In the genomic region with DNA sequence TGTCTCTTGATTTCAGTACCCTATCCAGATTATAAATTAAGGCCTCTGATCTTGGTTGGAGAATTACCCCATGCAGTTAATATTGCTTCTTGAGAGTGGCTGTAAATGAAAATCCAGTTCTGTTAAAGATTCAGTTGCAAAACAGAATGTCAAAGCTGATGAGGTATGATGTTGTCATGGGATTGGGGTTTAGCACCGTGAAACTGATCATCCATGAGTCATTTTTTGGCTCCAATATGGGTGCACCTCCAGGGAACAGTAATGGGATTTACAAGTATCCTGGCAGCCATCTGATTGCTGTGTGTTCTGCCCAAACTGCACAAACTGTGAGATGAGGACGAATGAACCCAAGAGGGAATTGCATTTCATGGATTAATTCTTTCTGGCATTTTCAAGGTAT, we compare ENCODE assay signal across 13 cellular contexts.
DNase-seq lines count a peak whose midpoint lies in the region; ATAC-seq, FAIRE-seq and TF ChIP-seq lines count a peak whose summit lies in the region.
"Had no signal": no experiment of that assay in that cellular context is flagged by ENCODE, and none has a peak within 500 bp of the region (broad histone marks: within the 10 kb centered on the region; RNA-seq: fewer than 3 reads in every experiment).

No MANE protein-coding gene starts in this region.

- no peak for TF ChIP-seq POLR2A in esophagus squamous epithelium (IDR thresholded peaks at IDR 0.05)

- H3K4me3 ChIP-seq in esophagus squamous epithelium (no peak overlapping the region), pancreas (no peak overlapping the region)
- H3K4me3 ChIP-seq: GM12878 had no signal

- H3K27ac ChIP-seq in esophagus squamous epithelium: peak overlapping the region in 3 of 4 donors; percentile 47 to 64 (median 55)
- peak overlapping the region in 2 of 4 donors; percentile 20 to 37 for H3K27ac ChIP-seq in pancreas
- H3K27ac ChIP-seq: C4-2B had no signal

- peak in 3 of 4 donors; percentile 47 to 62 (median 49) for ATAC-seq in pancreas
- ATAC-seq in GM21367 (IDR thresholded peaks at IDR 0.05; ENCODE audit: unreplicated experiment): no peak
- ATAC-seq in GM21423 (IDR thresholded peaks at IDR 0.05; ENCODE audit: unreplicated experiment): no peak
- no peak for ATAC-seq in natural killer cell treated with Interleukin-12 subunit alpha and Interleukin-12 subunit beta and Interleukin-15 and Interleukin-18, amount 100 ng/mL, for 72 hours
- ATAC-seq: GM12878 had no signal

- no peak for TF ChIP-seq CTCF in esophagus squamous epithelium (IDR thresholded peaks at IDR 0.05)
- no peak for TF ChIP-seq CTCF in pancreas (IDR thresholded peaks at IDR 0.05)

- intact Hi-C loops in esophagus squamous epithelium (cut with DNase I): no loop called here
- intact Hi-C loops in pancreas (cut with DNase I): no loop called here

- no peaks in the 10 kb centered on the region for H3K27me3 ChIP-seq in esophagus squamous epithelium
- H3K27me3 ChIP-seq in pancreas: no peaks in the 10 kb centered on the region

- no peaks in the 10 kb centered on the region for H3K4me1 Mint-ChIP-seq in natural killer cell treated with Interleukin-12 subunit alpha and Interleukin-12 subunit beta and Interleukin-15 and Interleukin-18, amount 100 ng/mL, for 72 hours (ENCODE audit: low read depth in 2 of 2)
- H3K4me1 Mint-ChIP-seq: memory B cell had no signal

- H3K36me3 Mint-ChIP-seq in natural killer cell treated with Interleukin-12 subunit alpha and Interleukin-12 subunit beta and Interleukin-15 and Interleukin-18, amount 100 ng/mL, for 72 hours: no peaks in the 10 kb centered on the region
- H3K36me3 Mint-ChIP-seq: memory B cell had no signal

- peaks cover 9 to 21% of the 10 kb centered on the region in 2 donors for H3K27me3 Mint-ChIP-seq in natural killer cell treated with Interleukin-12 subunit alpha and Interleukin-12 subunit beta and Interleukin-15 and Interleukin-18, amount 100 ng/mL, for 72 hours
- H3K27me3 Mint-ChIP-seq: memory B cell had no signal

- H3K4me1 ChIP-seq in esophagus squamous epithelium (peaks cover 10 to 35% (median 16%) of the 10 kb centered on the region in 3 donors), pancreas (peaks cover 12 to 40% (median 36%) of the 10 kb centered on the region in 3 donors)

- H3K9me3 ChIP-seq in esophagus squamous epithelium: no peaks in the 10 kb centered on the region
- no peaks in the 10 kb centered on the region for H3K9me3 ChIP-seq in pancreas

- WGBS in esophagus squamous epithelium, 2 donors: 9 to 39% methylated on average over 2 of the region's 2 CpGs
- WGBS in pancreas, 2 donors: 26 to 32% methylated on average over 2 of the region's 2 CpGs

- H3K36me3 ChIP-seq in esophagus squamous epithelium (no peaks in the 10 kb centered on the region), pancreas (no peaks in the 10 kb centered on the region)

- peak; percentile 73 for DNase-seq in AG20443 (ENCODE audit: low spot score)
- peak; percentile 74 for DNase-seq in RKO (ENCODE audit: low spot score)
- DNase-seq in esophagus squamous epithelium (lab: John Stamatoyannopoulos, UW): no peak
- DNase-seq in pancreas: no peak
- no peak for DNase-seq in natural killer cell treated with Interleukin-12 subunit alpha and Interleukin-12 subunit beta and Interleukin-15 and Interleukin-18, amount 100 ng/mL, for 72 hours (ENCODE audit: low spot score)
- no peak for DNase-seq in activated CD4-positive, alpha-beta T cell treated with anti-CD3 and anti-CD28 coated beads for 4 hours
- DNase-seq: activated effector memory CD4-positive, alpha-beta T cell treated with anti-CD3 and anti-CD28 coated beads, Interleukin-2, amount 50 U/mL, for 16 hours had no signal

- no peak overlapping the region for H3K27ac Mint-ChIP-seq in natural killer cell treated with Interleukin-12 subunit alpha and Interleukin-12 subunit beta and Interleukin-15 and Interleukin-18, amount 100 ng/mL, for 72 hours
- H3K27ac Mint-ChIP-seq: memory B cell; T-helper 2 cell treated with Interferon-gamma antibody and Interleukin-4, amounts not matched to agents 5 μg/mL and 100 μg/mL, for 36 hours had no signal

- no peak for FAIRE-seq in pancreas (lab: Jason Lieb, UNC)
- FAIRE-seq: GM12878 had no signal

- H3K4me3 Mint-ChIP-seq in natural killer cell treated with Interleukin-12 subunit alpha and Interleukin-12 subunit beta and Interleukin-15 and Interleukin-18, amount 100 ng/mL, for 72 hours: no peak overlapping the region
- H3K4me3 Mint-ChIP-seq: memory B cell; T-helper 2 cell treated with Interferon-gamma antibody and Interleukin-4, amounts not matched to agents 5 μg/mL and 100 μg/mL, for 36 hours had no signal

- H3K9me3 Mint-ChIP-seq in natural killer cell treated with Interleukin-12 subunit alpha and Interleukin-12 subunit beta and Interleukin-15 and Interleukin-18, amount 100 ng/mL, for 72 hours: no peaks in the 10 kb centered on the region
- H3K9me3 Mint-ChIP-seq: T-helper 2 cell treated with Interferon-gamma antibody and Interleukin-4, amounts not matched to agents 5 μg/mL and 100 μg/mL, for 36 hours had no signal

Comparison
In these comparisons a context has a peak if more than half of its experiments do, and no peak if none do; other contexts are left out.
1. DNase-seq: peak in AG20443 (single experiment) and RKO (single experiment); none in esophagus squamous epithelium (single experiment), pancreas (0 of 6), natural killer cell treated with Interleukin-12 subunit alpha and Interleukin-12 subunit beta and Interleukin-15 and Interleukin-18, amount 100 ng/mL, for 72 hours (single experiment) and activated CD4-positive, alpha-beta T cell treated with anti-CD3 and anti-CD28 coated beads for 4 hours (0 of 2).
2. ATAC-seq: peak in pancreas (3 of 4); none in GM21367 (single experiment), GM21423 (single experiment) and natural killer cell treated with Interleukin-12 subunit alpha and Interleukin-12 subunit beta and Interleukin-15 and Interleukin-18, amount 100 ng/mL, for 72 hours (0 of 2).